ENCODE assay signal across 10 cellular contexts in genomic region chr11:122910775-122911174, GRCh38. TPM values are rescaled to one million over a fixed set of nuclear protein-coding genes. Genes with fewer than 3 reads are reported as not detected.
DNase-seq lines count a peak whose midpoint lies in the region; ATAC-seq and TF ChIP-seq lines count a peak whose summit lies in the region.
"Had no signal": no experiment of that assay in that cellular context is flagged by ENCODE, and none has a peak within 500 bp of the region (broad histone marks: within the 10 kb centered on the region; RNA-seq: fewer than 3 reads in every experiment).

No MANE protein-coding gene starts in this region.

- intact Hi-C loops in left lung (cut with DNase I), result no loop called here

- peak; percentile 23 for TF ChIP-seq CTCF in DOHH2 (IDR thresholded peaks at IDR 0.05; ENCODE audit: low read depth, low read length, poor library complexity, severe bottlenecking)
- peak; percentile 71 for TF ChIP-seq CTCF in LNCaP clone FGC (IDR thresholded peaks at IDR 0.05; ENCODE audit: control insufficient read depth, extremely low read depth, insufficient read depth)
- no peak for TF ChIP-seq CTCF in left lung (IDR thresholded peaks at IDR 0.05)

- H3F3A ChIP-seq in DOHH2 (ENCODE audit: control insufficient read depth, insufficient read depth), result no peaks in the 10 kb centered on the region

- H3K79me2 ChIP-seq in DOHH2 (ENCODE audit: control insufficient read depth, low read length), result no peaks in the 10 kb centered on the region

- H3K27me3 ChIP-seq in DOHH2 (ENCODE audit: control insufficient read depth, low read length) (0 out of 2 replicates have a peak, but pooled peaks cover 3% of the 10 kb centered on the region), left lung (no peaks in the 10 kb centered on the region), MG63 (no peaks in the 10 kb centered on the region)

- H3K4me3 ChIP-seq in DOHH2 (ENCODE audit: low read length), result no peak overlapping the region
- H3K4me3 ChIP-seq in LNCaP clone FGC (ENCODE audit: low read depth, low read length), result no peak overlapping the region
- H3K4me3 ChIP-seq in left lung, result no peak overlapping the region
- no peak overlapping the region for H3K4me3 ChIP-seq in MG63
- H3K4me3 ChIP-seq: thoracic aorta had no signal

- H4K20me1 ChIP-seq in DOHH2 (ENCODE audit: control insufficient read depth, insufficient read depth, low read depth, low read length), result no peaks in the 10 kb centered on the region

- no peaks in the 10 kb centered on the region for H3K4me1 ChIP-seq in DOHH2 (ENCODE audit: control insufficient read depth, low read length)
- H3K4me1 ChIP-seq in left lung, result no peaks in the 10 kb centered on the region

- H3K27ac ChIP-seq in DOHH2 (ENCODE audit: low read depth, low read length), result no peak overlapping the region
- H3K27ac ChIP-seq in left lung, result no peak overlapping the region
- H3K27ac ChIP-seq: thoracic aorta had no signal

- no peak overlapping the region for H3K4me2 ChIP-seq in DOHH2 (ENCODE audit: low read length)

- no peaks in the 10 kb centered on the region for H3K9me2 ChIP-seq in DOHH2 (replicated peaks; ENCODE audit: control insufficient read depth, low read length)

- DNase-seq in LNCaP clone FGC (ENCODE audit: low read depth), result peak; percentile 11
- DNase-seq in amniotic epithelial cell (ENCODE audit: low read depth), result peak; percentile 47
- DNase-seq in left lung, result no peak
- DNase-seq in germinal center (ENCODE audit: low spot score), result no peak
- no peak for DNase-seq in MG63
- DNase-seq in NK-92 treated with Interleukin-12 subunit alpha and Interleukin-12 subunit beta, amount 100 ng/mL, for 24 hours (lab: John Stamatoyannopoulos, UW), result no peak
- DNase-seq: occipital lobe had no signal

- H3K36me3 ChIP-seq in DOHH2 (ENCODE audit: control insufficient read depth, low read length) (no peaks in the 10 kb centered on the region), left lung (no peaks in the 10 kb centered on the region), MG63 (no peaks in the 10 kb centered on the region)
- H3K36me3 ChIP-seq: thoracic aorta had no signal

- peak; percentile 47 for ATAC-seq in left lung
- no peak for ATAC-seq in GM21528 (IDR thresholded peaks at IDR 0.05; ENCODE audit: low FRiP score, unreplicated experiment)

- H3K9me3 ChIP-seq in DOHH2 (ENCODE audit: control insufficient read depth, insufficient read depth, low read length) (no peaks in the 10 kb centered on the region), left lung (no peaks in the 10 kb centered on the region), MG63 (no peaks in the 10 kb centered on the region)
- H3K9me3 ChIP-seq: thoracic aorta had no signal

RNA-seq across cellular contexts. Expression of gene JHY, which starts 28.2 kb away (rescaled TPM):
- total RNA-seq in left lung, result 1 to 10 TPM; 7.3 to 9.8 TPM
- total RNA-seq in MG63 (2014; rRNA removed; shearing (Covaris generic); ENCODE audit: low replicate concordance), result 0.53 and 1.6 TPM in 2 replicates

Comparison
In these comparisons a context has a peak if more than half of its experiments do, and no peak if none do; other contexts are left out.
1. CTCF ChIP-seq: peak in DOHH2 (single experiment) and LNCaP clone FGC (single experiment); none in left lung (0 of 2).
2. DNase-seq: peak in LNCaP clone FGC (single experiment) and amniotic epithelial cell (single experiment); none in left lung (0 of 2), germinal center (single experiment), MG63 (single experiment) and NK-92 treated with Interleukin-12 subunit alpha and Interleukin-12 subunit beta, amount 100 ng/mL, for 24 hours (single experiment).